In genomic region chr11:131038597-131038996, GRCh38 we compare ENCODE assay signal across 10 cellular contexts.
DNase-seq lines count a peak whose midpoint lies in the region; ATAC-seq and TF ChIP-seq lines count a peak whose summit lies in the region.
"Had no signal": no experiment of that assay in that cellular context is flagged by ENCODE, and none has a peak within 500 bp of the region (broad histone marks: within the 10 kb centered on the region; RNA-seq: fewer than 3 reads in every experiment).

No MANE protein-coding gene starts in this region.

- intact Hi-C loops in left ventricle myocardium inferior (cut with micrococcal nuclease) (no loop called here), heart right ventricle (cut with DNase I) (no loop called here), posterior vena cava (cut with DNase I) (no loop called here)

- no peaks in the 10 kb centered on the region for H4K20me1 ChIP-seq in Loucy (ENCODE audit: insufficient read depth, low read length, poor library complexity, severe bottlenecking)

- DNase-seq in left ventricle myocardium inferior (no peak), heart right ventricle (no peak), choroid plexus epithelial cell (ENCODE audit: low read depth) (peak; percentile 44), NCI-H1417 treated with DMSO at 0.1 percent for 48 hours (lab: John Stamatoyannopoulos, UW) (no peak), posterior vena cava (ENCODE audit: low spot score) (no peak)
- DNase-seq in activated CD8-positive, alpha-beta memory T cell treated with anti-CD3 and anti-CD28 coated beads, Interleukin-2, amount 10 ng/mL, durations not matched to agents 7 days and 5 days = no peak

- TF ChIP-seq CTCF in left ventricle myocardium inferior (IDR thresholded peaks at IDR 0.05; ENCODE audit: borderline replicate concordance) (peak; percentile 27), heart right ventricle (IDR thresholded peaks at IDR 0.05) (peak in 4 of 9 donors; percentile 9 to 21 (median 12)), Loucy (conservative IDR thresholded peaks at IDR 0.05; ENCODE audit: low read length) (peak; percentile 50), choroid plexus epithelial cell (conservative IDR thresholded peaks at IDR 0.05; ENCODE audit: low read depth, low read length) (peak; percentile 48)

- H3K27ac Mint-ChIP-seq in activated CD8-positive, alpha-beta memory T cell treated with anti-CD3 and anti-CD28 coated beads, Interleukin-2, amount 10 ng/mL, durations not matched to agents 7 days and 5 days = no peak overlapping the region

- H3K9me3 ChIP-seq in left ventricle myocardium inferior (replicated peaks) = no peaks in the 10 kb centered on the region
- H3K9me3 ChIP-seq in heart right ventricle = no peaks in the 10 kb centered on the region
- H3K9me3 ChIP-seq in Loucy (ENCODE audit: insufficient read depth, low read depth, low read length) = no peaks in the 10 kb centered on the region
- H3K9me3 ChIP-seq: right atrium auricular region, suprapubic skin had no signal

- H3K9me3 Mint-ChIP-seq in activated CD8-positive, alpha-beta memory T cell treated with anti-CD3 and anti-CD28 coated beads, Interleukin-2, amount 10 ng/mL, durations not matched to agents 7 days and 5 days (ENCODE audit: low read depth) = no peaks in the 10 kb centered on the region

- H3K4me1 ChIP-seq in left ventricle myocardium inferior = no peaks in the 10 kb centered on the region
- H3K4me1 ChIP-seq in heart right ventricle = no peaks in the 10 kb centered on the region
- H3K4me1 ChIP-seq in Loucy (ENCODE audit: insufficient read depth, low read length, poor library complexity, severe bottlenecking) = no peaks in the 10 kb centered on the region
- H3K4me1 ChIP-seq: right atrium auricular region had no signal

- CTCF ChIA-PET in activated CD8-positive, alpha-beta memory T cell treated with anti-CD3 and anti-CD28 coated beads, Interleukin-2, amount 10 ng/mL, durations not matched to agents 7 days and 5 days (lab: Charles Lee) = no interaction called here

- no peak overlapping the region for H3K9ac ChIP-seq in Loucy (ENCODE audit: low read depth, low read length, poor library complexity, severe bottlenecking)

- H3K27me3 Mint-ChIP-seq in activated CD8-positive, alpha-beta memory T cell treated with anti-CD3 and anti-CD28 coated beads, Interleukin-2, amount 10 ng/mL, durations not matched to agents 7 days and 5 days = no peaks in the 10 kb centered on the region

- WGBS in heart right ventricle, 2 donors = 15 to 19% methylated on average over 5 of the region's 5 CpGs

- H3K4me2 ChIP-seq in Loucy (ENCODE audit: low read depth, low read length, poor library complexity, severe bottlenecking) = no peak overlapping the region

- H3K36me3 Mint-ChIP-seq in activated CD8-positive, alpha-beta memory T cell treated with anti-CD3 and anti-CD28 coated beads, Interleukin-2, amount 10 ng/mL, durations not matched to agents 7 days and 5 days = no peaks in the 10 kb centered on the region

- H3K4me3 ChIP-seq in left ventricle myocardium inferior (no peak overlapping the region), heart right ventricle (no peak overlapping the region), Loucy (ENCODE audit: low read length, poor library complexity, severe bottlenecking) (no peak overlapping the region), choroid plexus epithelial cell (ENCODE audit: low read depth, low read length) (no peak overlapping the region)
- H3K4me3 ChIP-seq: right atrium auricular region, suprapubic skin had no signal

- no peak overlapping the region for H3K27ac ChIP-seq in left ventricle myocardium inferior (replicated peaks)
- H3K27ac ChIP-seq in heart right ventricle = no peak overlapping the region
- H3K27ac ChIP-seq: right atrium auricular region, suprapubic skin had no signal

- H3K27me3 ChIP-seq in left ventricle myocardium inferior (ENCODE audit: low read depth) = peaks cover 69% of the 10 kb centered on the region
- peaks cover 0 to 23% (median 0%) of the 10 kb centered on the region in 7 donors for H3K27me3 ChIP-seq in heart right ventricle
- H3K27me3 ChIP-seq in Loucy (ENCODE audit: insufficient read depth, low read length, poor library complexity, severe bottlenecking) = no peaks in the 10 kb centered on the region
- H3K27me3 ChIP-seq: right atrium auricular region, suprapubic skin had no signal

- H2AFZ ChIP-seq in Loucy (ENCODE audit: low read length) = no peak overlapping the region

- no peaks in the 10 kb centered on the region for H3K79me2 ChIP-seq in Loucy (ENCODE audit: insufficient read depth, low read length)

- ATAC-seq in heart right ventricle = no peak
- ATAC-seq in HG03108 (IDR thresholded peaks at IDR 0.05; ENCODE audit: unreplicated experiment) = no peak
- no peak for ATAC-seq in activated CD8-positive, alpha-beta memory T cell treated with anti-CD3 and anti-CD28 coated beads, Interleukin-2, amount 10 ng/mL, durations not matched to agents 7 days and 5 days

- no peaks in the 10 kb centered on the region for H3K9me2 ChIP-seq in Loucy (replicated peaks; ENCODE audit: low read depth, low read length)

- no peak overlapping the region for H3K4me3 Mint-ChIP-seq in activated CD8-positive, alpha-beta memory T cell treated with anti-CD3 and anti-CD28 coated beads, Interleukin-2, amount 10 ng/mL, durations not matched to agents 7 days and 5 days

- no peaks in the 10 kb centered on the region for H3F3A ChIP-seq in Loucy (ENCODE audit: low read depth)

- no peaks in the 10 kb centered on the region for H3K4me1 Mint-ChIP-seq in activated CD8-positive, alpha-beta memory T cell treated with anti-CD3 and anti-CD28 coated beads, Interleukin-2, amount 10 ng/mL, durations not matched to agents 7 days and 5 days

- H3K36me3 ChIP-seq in left ventricle myocardium inferior (no peaks in the 10 kb centered on the region), heart right ventricle (no peaks in the 10 kb centered on the region), Loucy (ENCODE audit: insufficient read depth, low read length) (no peaks in the 10 kb centered on the region)
- H3K36me3 ChIP-seq: right atrium auricular region, suprapubic skin had no signal
